In genomic region chr1:13583592-13583963, GRCh38 we compare ENCODE assay signal across 12 cellular contexts. TPM values are rescaled to one million over a fixed set of nuclear protein-coding genes. Genes with fewer than 3 reads are reported as not detected.
DNase-seq lines count a peak whose midpoint lies in the region; ATAC-seq lines count a peak whose summit lies in the region.
"Had no signal": no experiment of that assay in that cellular context is flagged by ENCODE, and none has a peak within 500 bp of the region (broad histone marks: within the 10 kb centered on the region; RNA-seq: fewer than 3 reads in every experiment).

A gene with protein sequence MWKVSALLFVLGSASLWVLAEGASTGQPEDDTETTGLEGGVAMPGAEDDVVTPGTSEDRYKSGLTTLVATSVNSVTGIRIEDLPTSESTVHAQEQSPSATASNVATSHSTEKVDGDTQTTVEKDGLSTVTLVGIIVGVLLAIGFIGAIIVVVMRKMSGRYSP (plus strand): TSS chr1:13583832. CDS start chr1:13584034, 202 bp downstream.

- ATAC-seq in GM19397 (IDR thresholded peaks at IDR 0.05; ENCODE audit: unreplicated experiment) = no peak

- DNase-seq in HCEC 1CT (peak; percentile 20), dermis blood vessel endothelial cell (no peak), iris pigment epithelial cell (ENCODE audit: low read depth) (peak; percentile 15), skeletal muscle cell (ENCODE audit: low read depth) (no peak), AG08396 (ENCODE audit: low spot score) (no peak), D341Med (ENCODE audit: low spot score) (no peak), RKO (ENCODE audit: low spot score) (no peak)
- DNase-seq: activated naive CD4-positive, alpha-beta T cell treated with anti-CD3 and anti-CD28 coated beads, Interleukin-2, amount 50 U/mL, for 16 hours; KG1 had no signal

- peak within 1 kb of the TSS; percentile 37 for H3K4me3 ChIP-seq in skeletal muscle cell (ENCODE audit: low read depth, low read length)
- H3K4me3 ChIP-seq: SK-N-MC had no signal

RNA-seq across cellular contexts. Expression of the gene that starts here (rescaled TPM):
- 65.0 and 88.5 TPM in 2 replicates for total RNA-seq in dermis blood vessel endothelial cell
- total RNA-seq: pulmonary artery endothelial cell had no signal

Comparison
In these comparisons a context has a peak if more than half of its experiments do, and no peak if none do; other contexts are left out.
1. DNase-seq: peak in HCEC 1CT (single experiment) and iris pigment epithelial cell (single experiment); none in dermis blood vessel endothelial cell (single experiment), skeletal muscle cell (single experiment), AG08396 (single experiment), D341Med (single experiment) and RKO (single experiment).